Comparison of ENCODE assay signal across 8 cellular contexts in genomic region chr9:137618105-137619067, GRCh38. TPM values are rescaled to one million over a fixed set of nuclear protein-coding genes. Genes with fewer than 3 reads are reported as not detected.
DNase-seq lines count a peak whose midpoint lies in the region; ATAC-seq and TF ChIP-seq lines count a peak whose summit lies in the region.

Gene EHMT1, plus strand, starts transcription at chr9:137619005. Its CDS starts 24 bp downstream, at chr9:137619029.

- peak within 1 kb of the TSS; percentile 99 for H3K4me2 ChIP-seq in Loucy (ENCODE audit: low read depth, low read length, poor library complexity, severe bottlenecking)

- ATAC-seq in gastroesophageal sphincter: peak; percentile 96

- peak; percentile 61 to 62 for TF ChIP-seq POLR2A in gastroesophageal sphincter (IDR thresholded peaks at IDR 0.05)

- TF ChIP-seq CTCF in Loucy (conservative IDR thresholded peaks at IDR 0.05; ENCODE audit: low read length) (no peak), gastroesophageal sphincter (IDR thresholded peaks at IDR 0.05) (no peak)

- peaks cover 70% of the 10 kb centered on the region for H3K79me2 ChIP-seq in Loucy (ENCODE audit: insufficient read depth, low read length)

- H3K27me3 ChIP-seq in Loucy (ENCODE audit: insufficient read depth, low read length, poor library complexity, severe bottlenecking): no peaks in the 10 kb centered on the region
- H3K27me3 ChIP-seq in gastroesophageal sphincter: no peaks in the 10 kb centered on the region

- DNase-seq in ELF-1 (ENCODE audit: low read depth, low spot score) (peak; percentile 85), GOT3 (lab: John Stamatoyannopoulos, UW) (peak; percentile 53), SK-MEL-5 (ENCODE audit: low read depth, low spot score) (peak; percentile 78), nucleus accumbens (lab: John Stamatoyannopoulos, UW) (peak in 52 of 56 donors; percentile 35 to 96 (median 82)), substantia nigra (lab: John Stamatoyannopoulos, UW) (peak in 46 of 49 donors; percentile 50 to 97 (median 84))
- DNase-seq in activated naive CD4-positive, alpha-beta T cell (lab: John Stamatoyannopoulos, UW): peak; percentile 72 to 90 (median 87)

- no peaks in the 10 kb centered on the region for H3F3A ChIP-seq in Loucy (ENCODE audit: low read depth)

- H3K36me3 ChIP-seq in Loucy (ENCODE audit: insufficient read depth, low read length): no peaks in the 10 kb centered on the region
- H3K36me3 ChIP-seq in gastroesophageal sphincter: peaks cover 0 to 36% of the 10 kb centered on the region in 2 donors

- peaks cover 45% of the 10 kb centered on the region for H4K20me1 ChIP-seq in Loucy (ENCODE audit: insufficient read depth, low read length, poor library complexity, severe bottlenecking)

- peak within 1 kb of the TSS; percentile 97 for H3K9ac ChIP-seq in Loucy (ENCODE audit: low read depth, low read length, poor library complexity, severe bottlenecking)

- in situ Hi-C loops in SK-MEL-5 (cut with HindIII; ENCODE audit: low pct_unique_long_range_greater_than_20kb, low sequenced_read_pairs): no loop called here

- H2AFZ ChIP-seq in Loucy (ENCODE audit: low read length): peak within 1 kb of the TSS; percentile 65

- H3K9me3 ChIP-seq in Loucy (ENCODE audit: insufficient read depth, low read depth, low read length) (no peaks in the 10 kb centered on the region), gastroesophageal sphincter (no peaks in the 10 kb centered on the region)

- no peaks in the 10 kb centered on the region for H3K9me2 ChIP-seq in Loucy (replicated peaks; ENCODE audit: low read depth, low read length)

- H3K4me3 ChIP-seq in Loucy (ENCODE audit: low read length, poor library complexity, severe bottlenecking): peak within 1 kb of the TSS; percentile 97
- peak within 1 kb of the TSS; percentile 73 to 95 for H3K4me3 ChIP-seq in gastroesophageal sphincter

- H3K27ac ChIP-seq in gastroesophageal sphincter (peak within 1 kb of the TSS; percentile 73 to 96 (median 93)), substantia nigra (ENCODE audit: low read depth, low read length, poor library complexity, severe bottlenecking) (peak within 1 kb of the TSS; percentile 74)

- no peak for TF ChIP-seq EP300 in gastroesophageal sphincter (IDR thresholded peaks at IDR 0.05)

- WGBS in gastroesophageal sphincter (ENCODE audit: low coverage in 1 of 2), 2 donors: 0% methylated on average over 3 to 11 of the region's 94 CpGs

- H3K4me1 ChIP-seq in Loucy (ENCODE audit: insufficient read depth, low read length, poor library complexity, severe bottlenecking) (peaks cover 32% of the 10 kb centered on the region), gastroesophageal sphincter (peaks cover 8 to 61% (median 35%) of the 10 kb centered on the region in 3 donors)

RNA-seq across cellular contexts. Expression of gene EHMT1, which starts in this region (rescaled TPM):
- total RNA-seq in SK-MEL-5 (2014; rRNA removed; shearing (Covaris generic)): 18.5 and 24.3 TPM in 2 replicates
- 56.0 and 60.9 TPM in 2 replicates for polyA plus RNA-seq in SK-MEL-5 (2015; cell fraction: cytosol; rRNA removed)
- polyA plus RNA-seq in SK-MEL-5 (2015; cell fraction: nucleus; rRNA removed): 99.5 and 114 TPM in 2 replicates
- total RNA-seq in gastroesophageal sphincter: 10 to 100 TPM; 49.2 to 79.7 (median 64.7) TPM

Comparison
In these comparisons a context has a peak if more than half of its experiments do, and no peak if none do; other contexts are left out.
1. Peak in every context shown above with its lines: DNase-seq, ATAC-seq, H3K4me3 ChIP-seq and H3K27ac ChIP-seq.